31 cellular contexts compared by ENCODE assay signal in genomic region chr2:143000599-143000998, GRCh38.
"Had no signal": no experiment of that assay in that cellular context is flagged by ENCODE, and none has a peak within 500 bp of the region (broad histone marks: within the 10 kb centered on the region; RNA-seq: fewer than 3 reads in every experiment).

No MANE protein-coding gene starts in this region.

- DNase-seq: activated CD4-positive, alpha-beta T cell treated with anti-CD3 and anti-CD28 coated beads, Interleukin-2, amount 10 ng/mL, durations not matched to agents 24 days and 14 days; activated CD4-positive, alpha-beta T cell treated with anti-CD3 and anti-CD28 coated beads, Interleukin-2, amount 50 U/mL, for 4 hours; activated CD8-positive, alpha-beta T cell treated with anti-CD3 and anti-CD28 coated beads for 36 hours; activated effector memory CD4-positive, alpha-beta T cell treated with anti-CD3 and anti-CD28 coated beads, Interleukin-2, amount 50 U/mL, for 16 hours; activated naive CD4-positive, alpha-beta T cell; activated naive CD4-positive, alpha-beta T cell treated with anti-CD3 and anti-CD28 coated beads, Interleukin-2, amount 50 U/mL, for 16 hours; activated naive CD8-positive, alpha-beta T cell treated with anti-CD3 and anti-CD28 coated beads for 36 hours; activated T-cell treated with anti-CD3 and anti-CD28 coated beads, Interleukin-2, amount 50 U/mL, for 1 hour; activated T-cell treated with anti-CD3 and anti-CD28 coated beads, Interleukin-2, amount 50 U/mL, for 72 hours; amniotic stem cell; aorta; brain microvascular endothelial cell; central memory CD4-positive, alpha-beta T cell; NCI-H1048; NCI-H1105 treated with DMSO at 0.1 percent for 48 hours; NCI-H1436; NCI-H1694; NCI-H1930; NCI-H2081 treated with DMSO at 0.1 percent for 48 hours; NCI-H2171; NCI-H510A; NCI-H526; NCI-H748 treated with DMSO at 0.1 percent for 48 hours; SHP77; SJCRH30 had no signal

- FAIRE-seq: TTC549 had no signal

- H3K4me3 Mint-ChIP-seq: activated CD4-positive, alpha-beta T cell treated with anti-CD3 and anti-CD28 coated beads, Interleukin-2, amount 10 ng/mL, durations not matched to agents 24 days and 14 days; activated CD8-positive, alpha-beta T cell treated with anti-CD3 and anti-CD28 coated beads for 36 hours; activated naive CD8-positive, alpha-beta T cell treated with anti-CD3 and anti-CD28 coated beads for 36 hours; activated T-cell treated with anti-CD3 and anti-CD28 coated beads, Interleukin-2, amount 50 U/mL, for 72 hours; activated T-helper 17 cell treated with anti-CD3 and anti-CD28 coated beads, Interleukin-2, amount 50 U/mL, for 72 hours; T-helper 1 cell treated with Interleukin-12 subunit alpha and Interleukin-12 subunit beta and Interleukin-4 antibody, amounts not matched to agents 30 μg/mL and 1 μg/mL, for 36 hours; T-helper 2 cell treated with Interferon-gamma antibody and Interleukin-4, amounts not matched to agents 5 μg/mL and 100 μg/mL, for 36 hours had no signal

- H3K4me3 ChIP-seq: SJCRH30, SK-N-MC had no signal

- H3K27ac Mint-ChIP-seq: activated CD4-positive, alpha-beta T cell treated with anti-CD3 and anti-CD28 coated beads, Interleukin-2, amount 10 ng/mL, durations not matched to agents 24 days and 14 days; activated CD8-positive, alpha-beta T cell treated with anti-CD3 and anti-CD28 coated beads for 36 hours; activated naive CD8-positive, alpha-beta T cell treated with anti-CD3 and anti-CD28 coated beads for 36 hours; activated T-cell treated with anti-CD3 and anti-CD28 coated beads, Interleukin-2, amount 50 U/mL, for 72 hours; activated T-helper 17 cell treated with anti-CD3 and anti-CD28 coated beads, Interleukin-2, amount 50 U/mL, for 72 hours; T-helper 1 cell treated with Interleukin-12 subunit alpha and Interleukin-12 subunit beta and Interleukin-4 antibody, amounts not matched to agents 30 μg/mL and 1 μg/mL, for 36 hours; T-helper 2 cell treated with Interferon-gamma antibody and Interleukin-4, amounts not matched to agents 5 μg/mL and 100 μg/mL, for 36 hours had no signal

- H3K27me3 ChIP-seq: brain microvascular endothelial cell, SJCRH30 had no signal

- H3K36me3 ChIP-seq: brain microvascular endothelial cell, SJCRH30 had no signal

- H3K36me3 Mint-ChIP-seq: activated naive CD8-positive, alpha-beta T cell treated with anti-CD3 and anti-CD28 coated beads for 36 hours had no signal

- H3K27ac ChIP-seq: brain microvascular endothelial cell, SJCRH30, SK-N-MC had no signal

- H3K4me1 ChIP-seq: SJCRH30 had no signal

- H3K4me1 Mint-ChIP-seq: activated CD4-positive, alpha-beta T cell treated with anti-CD3 and anti-CD28 coated beads, Interleukin-2, amount 10 ng/mL, durations not matched to agents 24 days and 14 days; activated naive CD8-positive, alpha-beta T cell treated with anti-CD3 and anti-CD28 coated beads for 36 hours; activated T-helper 17 cell treated with anti-CD3 and anti-CD28 coated beads, Interleukin-2, amount 50 U/mL, for 72 hours had no signal

- ATAC-seq: activated CD8-positive, alpha-beta T cell treated with anti-CD3 and anti-CD28 coated beads for 36 hours; activated T-cell treated with anti-CD3 and anti-CD28 coated beads, Interleukin-2, amount 50 U/mL, for 72 hours; activated T-helper 17 cell treated with anti-CD3 and anti-CD28 coated beads, Interleukin-2, amount 50 U/mL, for 72 hours; Panc1 had no signal

- H3K9me3 Mint-ChIP-seq: activated CD8-positive, alpha-beta T cell treated with anti-CD3 and anti-CD28 coated beads for 36 hours; activated naive CD8-positive, alpha-beta T cell treated with anti-CD3 and anti-CD28 coated beads for 36 hours; activated T-cell treated with anti-CD3 and anti-CD28 coated beads, Interleukin-2, amount 50 U/mL, for 72 hours; activated T-helper 17 cell treated with anti-CD3 and anti-CD28 coated beads, Interleukin-2, amount 50 U/mL, for 72 hours; T-helper 1 cell treated with Interleukin-12 subunit alpha and Interleukin-12 subunit beta and Interleukin-4 antibody, amounts not matched to agents 30 μg/mL and 1 μg/mL, for 36 hours; T-helper 2 cell treated with Interferon-gamma antibody and Interleukin-4, amounts not matched to agents 5 μg/mL and 100 μg/mL, for 36 hours had no signal
